Comparison of ENCODE assay signal across 8 cellular contexts in the genomic region with DNA sequence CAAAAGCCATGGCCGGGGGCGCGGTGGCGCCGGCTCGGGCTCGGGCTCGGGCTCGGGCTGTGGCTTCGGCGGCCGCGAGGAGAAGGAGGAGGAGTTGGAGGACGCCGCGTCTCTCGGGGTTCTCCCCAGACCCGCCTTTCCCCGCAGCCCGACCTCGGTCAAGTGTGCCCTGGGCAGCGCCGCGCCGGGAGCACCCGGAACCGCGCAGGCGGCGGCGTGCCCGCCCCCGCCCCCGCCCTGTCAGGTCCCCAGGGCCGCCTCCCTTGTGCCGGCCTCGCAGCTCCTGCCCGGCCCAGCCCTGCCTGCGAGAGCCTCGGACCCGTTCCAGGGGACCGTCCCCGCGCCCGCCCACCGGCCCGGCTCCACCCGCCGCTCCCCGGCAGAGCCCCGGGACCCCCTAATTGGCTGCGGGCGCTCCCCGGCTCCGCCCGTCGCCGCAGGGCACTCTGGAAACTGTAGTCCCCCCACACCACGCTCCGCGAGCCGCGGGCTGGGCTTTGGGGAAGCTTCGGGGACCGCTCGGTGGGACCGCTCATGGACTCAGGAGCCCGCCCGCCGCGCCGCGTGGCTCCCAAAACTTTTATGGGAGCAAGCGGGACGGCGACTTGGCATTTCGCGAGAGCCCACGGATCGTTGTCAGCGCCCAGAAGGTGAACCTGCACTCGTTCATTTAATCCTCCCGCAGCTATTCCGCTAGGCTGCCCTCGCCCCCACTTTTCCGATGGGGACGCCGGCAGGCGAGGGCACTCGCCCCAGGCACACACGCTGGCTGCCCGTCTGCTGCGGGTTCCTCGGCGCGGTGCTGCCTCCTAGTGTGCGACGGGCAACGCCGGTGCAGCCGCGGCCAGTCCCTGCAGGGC. TPM values are rescaled to one million over a fixed set of nuclear protein-coding genes. Genes with fewer than 3 reads are reported as not detected.
A peak's percentile ranks its signal among the peaks of the same experiment; 100 is the strongest.
DNase-seq lines count a peak whose midpoint lies in the region; ATAC-seq, FAIRE-seq and TF ChIP-seq lines count a peak whose summit lies in the region.

STK10 (minus strand) TSS at position 192 of the 860 bp plus-strand sequence; CDS start at position 10, 182 bp downstream.

- intact Hi-C loops in colonic mucosa (cut with DNase I) = loop anchor here (2.0 to 5.0 kb wide), 2 partner anchors 81 to 94 kb away; partner anchors contain the start of gene UBTD2
- intact Hi-C loops in left colon (cut with DNase I, micrococcal nuclease) = loop anchor here (5.0 to 10.0 kb wide), 2 partner anchors 73 to 81 kb away; no protein-coding TSS in a partner anchor

- no peaks in the 10 kb centered on the region for H3K27me3 ChIP-seq in BLaER1 treated with 17β-estradiol and CSF1 and Interleukin-3, amounts not matched to agents 10 nM and 100 nM
- H3K27me3 ChIP-seq in colonic mucosa = no peaks in the 10 kb centered on the region

- no peaks in the 10 kb centered on the region for H3K9me3 ChIP-seq in BLaER1 treated with 17β-estradiol and CSF1 and Interleukin-3, amounts not matched to agents 10 nM and 100 nM (replicated peaks in 1 of 11)
- no peaks in the 10 kb centered on the region for H3K9me3 ChIP-seq in colonic mucosa

- peak within 1 kb of the TSS; percentile 78 to 100 (median 98) for H3K4me3 ChIP-seq in BLaER1 treated with 17β-estradiol and CSF1 and Interleukin-3, amounts not matched to agents 10 nM and 100 nM
- peak within 1 kb of the TSS; percentile 97 for H3K4me3 ChIP-seq in colonic mucosa

- DNase-seq in GM19239 (ENCODE audit: insufficient read length, low spot score) = peak; percentile 87
- DNase-seq in NCI-H526 (lab: John Stamatoyannopoulos, UW) = peak; percentile 71 to 84
- peak; percentile 92 for DNase-seq in activated CD4-positive, alpha-beta T cell treated with anti-CD3 and anti-CD28 coated beads for 48 hours
- DNase-seq in colonic mucosa = peak; percentile 90
- DNase-seq in left colon = peak; percentile 92
- peak; percentile 81 to 88 for DNase-seq in stimulated activated CD4-positive, alpha-beta T cell treated with anti-CD3 and anti-CD28 coated beads, Interleukin-1b, Interleukin-23, amount 100 ng/mL, for 4 hours (ENCODE audit: low read depth in 2 of 2)

- ATAC-seq in HG03442 (IDR thresholded peaks at IDR 0.05; ENCODE audit: unreplicated experiment) (peak; percentile 70), left colon (peak; percentile 83)

- H3K27ac ChIP-seq in BLaER1 treated with 17β-estradiol and CSF1 and Interleukin-3, amounts not matched to agents 10 nM and 100 nM = peak within 1 kb of the TSS; percentile 87 to 96 (median 92)
- peak within 1 kb of the TSS; percentile 95 for H3K27ac ChIP-seq in colonic mucosa

- TF ChIP-seq CTCF in colonic mucosa (IDR thresholded peaks at IDR 0.05) = peak; percentile 88

- FAIRE-seq in GM19239 (lab: Jason Lieb, UNC) = peak; percentile 86

- H3K9ac ChIP-seq in BLaER1 treated with 17β-estradiol and CSF1 and Interleukin-3, amounts not matched to agents 10 nM and 100 nM = peak within 1 kb of the TSS; percentile 86 to 97 (median 94)
- H3K9ac ChIP-seq in colonic mucosa (ENCODE audit: low read depth in 2 of 2, low read length in 2 of 2) = peak within 1 kb of the TSS; percentile 86 to 99

- peaks cover 0 to 21% (median 14%) of the 10 kb centered on the region in 11 experiments; a peak in 18 of 22 replicates for H3K36me3 ChIP-seq in BLaER1 treated with 17β-estradiol and CSF1 and Interleukin-3, amounts not matched to agents 10 nM and 100 nM
- no peaks in the 10 kb centered on the region for H3K36me3 ChIP-seq in colonic mucosa

- H3K4me1 ChIP-seq in BLaER1 treated with 17β-estradiol and CSF1 and Interleukin-3, amounts not matched to agents 10 nM and 100 nM = peaks cover 20 to 43% (median 36%) of the 10 kb centered on the region in 10 experiments
- H3K4me1 ChIP-seq in colonic mucosa = no peaks in the 10 kb centered on the region

- H3K4me2 ChIP-seq in BLaER1 treated with 17β-estradiol and CSF1 and Interleukin-3, amounts not matched to agents 10 nM and 100 nM = peak within 1 kb of the TSS; percentile 89 to 99 (median 97)

- peaks cover 0 to 44% (median 10%) of the 10 kb centered on the region in 11 experiments; a peak in 13 of 22 replicates for H4K20me1 ChIP-seq in BLaER1 treated with 17β-estradiol and CSF1 and Interleukin-3, amounts not matched to agents 10 nM and 100 nM

RNA-seq across cellular contexts. Expression of gene STK10, which starts in this region (rescaled TPM):
- total RNA-seq in colonic mucosa (10 to 100 TPM; 16.1 to 23.2 TPM), left colon (10 to 100 TPM; 32.6 to 35.7 TPM)

Comparison
In these comparisons a context has a peak if more than half of its experiments do, and no peak if none do; other contexts are left out.
1. Peak in every context shown above with its lines: DNase-seq, ATAC-seq, H3K4me3 ChIP-seq and H3K27ac ChIP-seq.